In genomic region chr15:78565097-78565950, GRCh38 we compare ENCODE assay signal across 1 cellular context.
A peak's percentile ranks its signal among the peaks of the same experiment; 100 is the strongest.
TF ChIP-seq lines count a peak whose summit lies in the region.

CHRNA5 (plus strand) TSS chr15:78565520; CDS start chr15:78565720, 200 bp downstream.

TF ChIP-seq in K562, 482 proteins besides CTCF, POLR2A, EP300 and RAD21 (continued from another document and continues in another):
- TF ChIP-seq RBBP5 (IDR thresholded peaks at IDR 0.05; ENCODE audit: borderline replicate concordance, insufficient read depth, low read length, poor library complexity, severe bottlenecking) (peak; percentile 6), FOXK2 (conservative IDR thresholded peaks at IDR 0.05 in 1 of 2, IDR thresholded peaks at IDR 0.05 in 1 of 2; ENCODE audit: low read depth in 2 of 2) (peak in 1 of 2 experiments; percentile 70; a peak in 2 of 4 replicates), RHOXF2B (CRISPR knock-in tag; conservative IDR thresholded peaks at IDR 0.05) (no peak), TBL1XR1 (IDR thresholded peaks at IDR 0.05; ENCODE audit: low read length in 2 of 2) (peak; percentile 57 to 58; a peak in 3 of 4 replicates), L3MBTL2 (IDR thresholded peaks at IDR 0.05) (peak; percentile 63), HDAC2 (IDR thresholded peaks at IDR 0.05) (peak; percentile 82), TEAD4 (IDR thresholded peaks at IDR 0.05; ENCODE audit: low read length) (peak; percentile 81), TEAD4 (CRISPR knock-in tag; IDR thresholded peaks at IDR 0.05; ENCODE audit: borderline replicate concordance) (no peak), ZEB2 (IDR thresholded peaks at IDR 0.05) (peak; percentile 98), FOSL1 (tag; conservative IDR thresholded peaks at IDR 0.05) (peak; percentile 43; the same call in 1 of the 2 replicates), SLC30A9 (CRISPR knock-in tag; IDR thresholded peaks at IDR 0.05) (no peak), CHCHD3 (CRISPR knock-in tag; IDR thresholded peaks at IDR 0.05) (no peak), NBN (IDR thresholded peaks at IDR 0.05; ENCODE audit: low read depth) (peak; percentile 47; the same call in 1 of the 2 replicates), HDAC6 (IDR thresholded peaks at IDR 0.05; ENCODE audit: low read depth, low read length) (no peak), ETV1 (tag; conservative IDR thresholded peaks at IDR 0.05; ENCODE audit: low read depth) (peak; percentile 67), GMEB1 (CRISPR knock-in tag; IDR thresholded peaks at IDR 0.05) (no peak), ZFX (CRISPR knock-in tag; IDR thresholded peaks at IDR 0.05) (0 out of 2 replicates have a peak, but pooled peaks have one; percentile 4), E2F6 (IDR thresholded peaks at IDR 0.05; ENCODE audit: borderline replicate concordance in 1 of 2, extremely low read depth in 1 of 2, insufficient read depth in 1 of 2, insufficient read length in 1 of 2, low read depth in 1 of 2, low read length in 1 of 2, poor library complexity in 1 of 2, severe bottlenecking in 1 of 2) (peak; percentile 80 to 89), ZNF24 (IDR thresholded peaks at IDR 0.05) (no peak), TAL1 (IDR thresholded peaks at IDR 0.05) (peak; percentile 69), TAF1 (IDR thresholded peaks at IDR 0.05; ENCODE audit: control insufficient read depth, extremely low read depth, insufficient read depth, low read length, severe bottlenecking) (peak; percentile 67), MAX (CRISPR knock-in tag; IDR thresholded peaks at IDR 0.05) (peak; percentile 57), SAFB2 (IDR thresholded peaks at IDR 0.05; ENCODE audit: borderline replicate concordance, low read depth, low read length, severe bottlenecking) (no peak), NCOA2 (IDR thresholded peaks at IDR 0.05; ENCODE audit: partially characterized antibody in 2 of 2) (no peak), RB1 (IDR thresholded peaks at IDR 0.05; ENCODE audit: low read depth) (peak; percentile 73), KDM1A (IDR thresholded peaks at IDR 0.05) (peak; percentile 34 to 77; a peak in 3 of 4 replicates), TBP (optimal IDR thresholded peaks at IDR 0.05; ENCODE audit: low read depth, low read length) (peak; percentile 77), CTBP1 (IDR thresholded peaks at IDR 0.05; ENCODE audit: borderline replicate concordance) (peak; percentile 99), EP400 (IDR thresholded peaks at IDR 0.05) (0 out of 2 replicates have a peak, but pooled peaks have one; percentile 34), SPI1 (IDR thresholded peaks at IDR 0.05; ENCODE audit: borderline replicate concordance, low read depth, low read length) (peak; percentile 74), MNT (conservative IDR thresholded peaks at IDR 0.05) (peak in 1 of 2 experiments; percentile 62; a peak in 2 of 4 replicates), SMARCA5 (IDR thresholded peaks at IDR 0.05) (peak; percentile 60; the same call in 1 of the 2 replicates), SMARCE1 (IDR thresholded peaks at IDR 0.05) (peak; percentile 79), FOXM1 (IDR thresholded peaks at IDR 0.05; ENCODE audit: low read depth) (peak; percentile 45; the same call in 1 of the 2 replicates), FOXM1 (CRISPR knock-in tag; IDR thresholded peaks at IDR 0.05; ENCODE audit: low read depth) (no peak), SMARCC2 (IDR thresholded peaks at IDR 0.05; ENCODE audit: low read depth) (peak; percentile 35; the same call in 1 of the 2 replicates), TRIM24 (IDR thresholded peaks at IDR 0.05) (0 out of 4 replicates have a peak, but pooled peaks of 1 of the 2 experiments have one; percentile 32), ZBTB17 (CRISPR knock-in tag; IDR thresholded peaks at IDR 0.05) (no peak), CBFA2T3 (IDR thresholded peaks at IDR 0.05) (peak; percentile 77), ETV5 (CRISPR knock-in tag; IDR thresholded peaks at IDR 0.05; ENCODE audit: low read depth) (peak; percentile 80; the same call in 1 of the 2 replicates), KLF16 (IDR thresholded peaks at IDR 0.05) (0 out of 2 replicates have a peak, but pooled peaks have one; percentile 25), SOX6 (IDR thresholded peaks at IDR 0.05) (peak; percentile 60; the same call in 1 of the 2 replicates), ZNF668 (CRISPR knock-in tag; IDR thresholded peaks at IDR 0.05) (no peak), ZNF140 (CRISPR knock-in tag; IDR thresholded peaks at IDR 0.05) (no peak), ZNF445 (CRISPR knock-in tag; IDR thresholded peaks at IDR 0.05; ENCODE audit: low read depth) (no peak), NONO (IDR thresholded peaks at IDR 0.05; ENCODE audit: low read depth in 2 of 2, low read length in 1 of 2) (0 out of 4 replicates have a peak, but pooled peaks have one; percentile 43 to 46), HES1 (IDR thresholded peaks at IDR 0.05; ENCODE audit: low read depth) (0 out of 2 replicates have a peak, but pooled peaks have one; percentile 25), SMARCA4 (IDR thresholded peaks at IDR 0.05) (peak; percentile 63), ZNF696 (CRISPR knock-in tag; conservative IDR thresholded peaks at IDR 0.05) (no peak), KLF6 (CRISPR knock-in tag; IDR thresholded peaks at IDR 0.05; ENCODE audit: borderline replicate concordance) (no peak), FOXJ2 (tag; IDR thresholded peaks at IDR 0.05) (no peak; the same call in 1 of the 2 replicates), POLR2B (IDR thresholded peaks at IDR 0.05; ENCODE audit: low read depth, partially characterized antibody) (peak; percentile 31), ATF7 (IDR thresholded peaks at IDR 0.05) (peak; percentile 26), SMAD4 (CRISPR knock-in tag; conservative IDR thresholded peaks at IDR 0.05) (peak; percentile 45; the same call in 1 of the 2 replicates), RNF219 (CRISPR knock-in tag; IDR thresholded peaks at IDR 0.05) (no peak), MTA1 (IDR thresholded peaks at IDR 0.05; ENCODE audit: borderline replicate concordance) (peak; percentile 69; the same call in 1 of the 2 replicates), PTTG1 (tag; IDR thresholded peaks at IDR 0.05; ENCODE audit: low read depth) (no peak), ZNF398 (CRISPR knock-in tag; IDR thresholded peaks at IDR 0.05) (no peak), CREM (IDR thresholded peaks at IDR 0.05; ENCODE audit: low read depth) (peak; percentile 13; the same call in 1 of the 2 replicates), NFE2 (IDR thresholded peaks at IDR 0.05; ENCODE audit: low read depth) (peak; percentile 33; the same call in 1 of the 2 replicates), POLR2AphosphoS5 (IDR thresholded peaks at IDR 0.05; ENCODE audit: control insufficient read depth, insufficient read depth, low read depth, low read length) (peak; percentile 34), HMGN3 (IDR thresholded peaks at IDR 0.05; ENCODE audit: borderline replicate concordance, extremely low read depth, insufficient read length, low read depth, low read length) (peak; percentile 58), RCOR1 (IDR thresholded peaks at IDR 0.05; ENCODE audit: borderline replicate concordance in 1 of 2, low read depth in 2 of 2, low read length in 2 of 2) (peak in 1 of 2 experiments; percentile 91; a peak in 2 of 4 replicates), TFAP4 (CRISPR knock-in tag; IDR thresholded peaks at IDR 0.05; ENCODE audit: borderline replicate concordance) (peak; percentile 81), RBFOX2 (IDR thresholded peaks at IDR 0.05; ENCODE audit: low read depth, low read length) (peak; percentile 84), CBFA2T2 (conservative IDR thresholded peaks at IDR 0.05) (peak; percentile 36; the same call in 1 of the 2 replicates), NEUROD1 (IDR thresholded peaks at IDR 0.05; ENCODE audit: borderline replicate concordance, low read depth, low read length, partially characterized antibody) (peak; percentile 14), DPF2 (IDR thresholded peaks at IDR 0.05) (peak; percentile 69; the same call in 1 of the 2 replicates), CCNT2 (IDR thresholded peaks at IDR 0.05; ENCODE audit: borderline replicate concordance, extremely low read depth, insufficient read length, low read depth, low read length) (peak; percentile 50), PML (IDR thresholded peaks at IDR 0.05; ENCODE audit: low read length) (0 out of 2 replicates have a peak, but pooled peaks have one; percentile 36), LEF1 (IDR thresholded peaks at IDR 0.05) (peak; percentile 61; the same call in 1 of the 2 replicates), SAP30 (IDR thresholded peaks at IDR 0.05; ENCODE audit: borderline replicate concordance, insufficient read depth, low read depth, low read length, poor library complexity, severe bottlenecking) (peak; percentile 51), GATA2 (CRISPR knock-in tag; IDR thresholded peaks at IDR 0.05) (peak; percentile 71), MAZ (CRISPR knock-in tag; conservative IDR thresholded peaks at IDR 0.05 in 1 of 2, IDR thresholded peaks at IDR 0.05 in 1 of 2) (peak in 1 of 2 experiments; percentile 54; a peak in 3 of 4 replicates)
